ENCODE assay signal across 8 cellular contexts in the genomic region with DNA sequence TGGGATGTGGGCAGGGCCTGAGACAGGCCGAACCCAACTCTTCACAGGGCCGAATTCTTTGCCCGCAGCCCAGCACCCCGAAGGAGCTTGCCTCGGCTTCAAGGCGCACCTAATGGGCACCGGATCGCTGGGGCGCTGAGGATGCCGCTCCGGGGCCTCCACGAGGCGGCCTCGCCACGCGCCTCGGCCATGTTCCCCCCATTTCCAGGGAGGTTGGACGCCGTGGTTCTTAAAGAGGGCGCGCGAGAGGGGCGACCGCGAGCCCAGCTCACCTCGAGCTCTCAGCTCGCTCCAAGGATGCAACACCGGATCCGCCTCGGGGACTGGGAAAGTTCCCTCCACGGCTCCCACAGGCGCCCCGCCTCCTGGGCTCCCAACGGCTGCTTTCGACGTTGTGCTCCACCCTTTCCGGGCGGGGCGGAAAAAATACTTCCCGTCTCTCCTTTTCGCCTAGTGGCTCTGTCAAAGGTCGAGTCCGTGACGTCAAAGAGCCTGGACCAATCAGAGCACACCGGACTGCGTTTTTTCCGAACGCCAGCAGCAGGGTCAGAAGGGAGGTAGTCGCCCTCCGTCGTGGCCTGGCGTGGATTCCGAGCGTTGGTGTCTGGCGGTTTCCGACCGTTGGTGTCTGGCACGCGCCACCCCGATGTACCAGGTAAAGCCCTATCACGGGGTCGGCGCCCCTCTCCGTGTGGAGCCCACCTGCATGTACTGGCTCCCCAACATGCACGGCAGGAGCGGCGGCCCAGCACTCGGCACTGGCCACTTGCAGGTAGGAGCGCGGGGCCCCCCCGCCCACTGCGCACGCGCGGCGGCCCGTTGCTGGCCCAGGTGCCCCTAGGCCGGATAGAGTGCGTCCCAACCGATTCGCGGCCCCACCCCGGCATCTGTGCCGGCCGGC. TPM values are rescaled to one million over a fixed set of nuclear protein-coding genes. Genes with fewer than 3 reads are reported as not detected.
DNase-seq lines count a peak whose midpoint lies in the region; ATAC-seq, FAIRE-seq and TF ChIP-seq lines count a peak whose summit lies in the region.
"Not testable (repeated sequence)": the region's sequence is repeated elsewhere in the genome, so short reads cannot be mapped to it uniquely, and the experiment has no call there.

No MANE protein-coding gene starts in this region.

- POLR2A ChIA-PET in naive thymus-derived CD4-positive, alpha-beta T cell (lab: Charles Lee) = not testable (repeated sequence)

- intact Hi-C loops in activated T-helper 1 cell treated with anti-CD3 and anti-CD28 coated beads, Interleukin-12 subunit alpha, Interleukin-12 subunit beta, Interleukin-2, Interleukin-4 antibody, amounts not matched to agents 30 ng/mL and 10 ng/mL and 1 ng/mL, durations not matched to agents 14 hours and 24 hours and 36 hours (cut with micrococcal nuclease) = loop anchor here (1.0 kb wide), 1 partner anchor 8 kb away; no protein-coding TSS in a partner anchor
- intact Hi-C loops in naive thymus-derived CD4-positive, alpha-beta T cell (cut with micrococcal nuclease) = loop anchor here (1.0 to 5.0 kb wide), 5 partner anchors 63 to 188 kb away; a partner anchor contains a TSS

- peak overlapping the region; percentile 97 for H3K27ac Mint-ChIP-seq in activated T-helper 1 cell treated with anti-CD3 and anti-CD28 coated beads, Interleukin-12 subunit alpha, Interleukin-12 subunit beta, Interleukin-2, Interleukin-4 antibody, amounts not matched to agents 30 ng/mL and 10 ng/mL and 1 ng/mL, durations not matched to agents 14 hours and 24 hours and 36 hours
- peak overlapping the region; percentile 93 to 99 (median 98) for H3K27ac Mint-ChIP-seq in naive thymus-derived CD4-positive, alpha-beta T cell
- peak overlapping the region; percentile 93 for H3K27ac Mint-ChIP-seq in stimulated activated memory B cell treated with anti-CD40 and anti-IgM and Interleukin-4, amounts not matched to agents 10 μg/mL and 1 μg/mL and 100 μg/mL, for 72 hours

- H3K4me3 Mint-ChIP-seq in activated T-helper 1 cell treated with anti-CD3 and anti-CD28 coated beads, Interleukin-12 subunit alpha, Interleukin-12 subunit beta, Interleukin-2, Interleukin-4 antibody, amounts not matched to agents 30 ng/mL and 10 ng/mL and 1 ng/mL, durations not matched to agents 14 hours and 24 hours and 36 hours = peak overlapping the region; percentile 92
- peak overlapping the region; percentile 93 to 99 (median 97) for H3K4me3 Mint-ChIP-seq in naive thymus-derived CD4-positive, alpha-beta T cell
- peak overlapping the region; percentile 90 for H3K4me3 Mint-ChIP-seq in stimulated activated memory B cell treated with anti-CD40 and anti-IgM and Interleukin-4, amounts not matched to agents 10 μg/mL and 1 μg/mL and 100 μg/mL, for 72 hours

- H4K20me1 ChIP-seq in DND-41 (ENCODE audit: insufficient read depth, low read length); Karpas-422 (ENCODE audit: insufficient read depth, low read depth, low read length): not testable (repeated sequence)

- H3K9me2 ChIP-seq in Karpas-422 (replicated peaks; ENCODE audit: insufficient read depth, low read length) = not testable (repeated sequence)

- peak overlapping the region; percentile 59 for H3K4me2 ChIP-seq in DND-41 (ENCODE audit: insufficient read depth, low read length)
- peak overlapping the region; percentile 62 for H3K4me2 ChIP-seq in Karpas-422 (ENCODE audit: low read depth, low read length, poor library complexity, severe bottlenecking)

- not testable (repeated sequence) for H3K9me3 ChIP-seq in DND-41 (ENCODE audit: insufficient read depth, low read length, severe bottlenecking); Karpas-422 (ENCODE audit: low read length); naive thymus-derived CD4-positive, alpha-beta T cell (ENCODE audit: control insufficient read depth in 2 of 3, low read length in 3 of 3)

- H3K27me3 Mint-ChIP-seq in activated T-helper 1 cell treated with anti-CD3 and anti-CD28 coated beads, Interleukin-12 subunit alpha, Interleukin-12 subunit beta, Interleukin-2, Interleukin-4 antibody, amounts not matched to agents 30 ng/mL and 10 ng/mL and 1 ng/mL, durations not matched to agents 14 hours and 24 hours and 36 hours (ENCODE audit: insufficient read depth); naive thymus-derived CD4-positive, alpha-beta T cell; stimulated activated memory B cell treated with anti-CD40 and anti-IgM and Interleukin-4, amounts not matched to agents 10 μg/mL and 1 μg/mL and 100 μg/mL, for 72 hours: not testable (repeated sequence)

- peak; percentile 89 for ATAC-seq in DND-41 (ENCODE audit: insufficient read depth, low read depth)
- ATAC-seq in GM21825 (IDR thresholded peaks at IDR 0.05; ENCODE audit: unreplicated experiment) = peak; percentile 91
- ATAC-seq in naive thymus-derived CD4-positive, alpha-beta T cell = peak; percentile 94
- peak; percentile 99 for ATAC-seq in stimulated activated memory B cell treated with anti-CD40 and anti-IgM and Interleukin-4, amounts not matched to agents 10 μg/mL and 1 μg/mL and 100 μg/mL, for 72 hours

- peaks cover 19% of the 10 kb centered on the region for H3K36me3 Mint-ChIP-seq in activated T-helper 1 cell treated with anti-CD3 and anti-CD28 coated beads, Interleukin-12 subunit alpha, Interleukin-12 subunit beta, Interleukin-2, Interleukin-4 antibody, amounts not matched to agents 30 ng/mL and 10 ng/mL and 1 ng/mL, durations not matched to agents 14 hours and 24 hours and 36 hours (ENCODE audit: low read depth)
- H3K36me3 Mint-ChIP-seq in naive thymus-derived CD4-positive, alpha-beta T cell = not testable (repeated sequence)
- H3K36me3 Mint-ChIP-seq in stimulated activated memory B cell treated with anti-CD40 and anti-IgM and Interleukin-4, amounts not matched to agents 10 μg/mL and 1 μg/mL and 100 μg/mL, for 72 hours = peaks cover 10% of the 10 kb centered on the region

- H3K27me3 ChIP-seq in DND-41 (ENCODE audit: insufficient read depth, low read length, poor library complexity); Karpas-422 (ENCODE audit: low read length); naive thymus-derived CD4-positive, alpha-beta T cell (ENCODE audit: control insufficient read depth in 2 of 2, insufficient read depth in 2 of 2, low read length in 2 of 2): not testable (repeated sequence)

- peak; percentile 97 for FAIRE-seq in RCC 7860 (lab: Jason Lieb, UNC)

- H3K9ac ChIP-seq in DND-41 (ENCODE audit: low read depth, low read length) (peak overlapping the region; percentile 66), Karpas-422 (ENCODE audit: low read length) (peak overlapping the region; percentile 87)

- H3K4me3 ChIP-seq in DND-41 (ENCODE audit: low read depth in 1 of 2, low read length in 2 of 2) (peak overlapping the region; percentile 34 to 69; a peak in 3 of 4 replicates), Karpas-422 (ENCODE audit: low read length) (peak overlapping the region; percentile 91)
- peak overlapping the region; percentile 84 for H3K4me3 ChIP-seq in naive thymus-derived CD4-positive, alpha-beta T cell (ENCODE audit: low read length)

- H3K79me2 ChIP-seq in DND-41 (ENCODE audit: insufficient read depth, low read length) (peaks cover 41% of the 10 kb centered on the region), Karpas-422 (ENCODE audit: low read length) (peaks cover 30% of the 10 kb centered on the region)

- not testable (repeated sequence) for H3K36me3 ChIP-seq in DND-41 (ENCODE audit: insufficient read depth, low read length); Karpas-422 (ENCODE audit: insufficient read depth, low read length); naive thymus-derived CD4-positive, alpha-beta T cell (ENCODE audit: control insufficient read depth in 2 of 3, insufficient read depth in 3 of 3, low read length in 3 of 3)

- TF ChIP-seq CTCF in DND-41 (IDR thresholded peaks at IDR 0.05; ENCODE audit: borderline replicate concordance, extremely low read depth, low read length, poor library complexity, severe bottlenecking) = not testable (repeated sequence)

- H3K9me3 Mint-ChIP-seq in activated T-helper 1 cell treated with anti-CD3 and anti-CD28 coated beads, Interleukin-12 subunit alpha, Interleukin-12 subunit beta, Interleukin-2, Interleukin-4 antibody, amounts not matched to agents 30 ng/mL and 10 ng/mL and 1 ng/mL, durations not matched to agents 14 hours and 24 hours and 36 hours; naive thymus-derived CD4-positive, alpha-beta T cell; stimulated activated memory B cell treated with anti-CD40 and anti-IgM and Interleukin-4, amounts not matched to agents 10 μg/mL and 1 μg/mL and 100 μg/mL, for 72 hours: not testable (repeated sequence)

- CTCF ChIA-PET in naive thymus-derived CD4-positive, alpha-beta T cell (lab: Charles Lee) = interaction anchor here (0.6 kb wide), 1 partner anchor 101 kb away, joined by 3 read pairs; a partner anchor contains a TSS

- H3K4me1 ChIP-seq in DND-41 (ENCODE audit: insufficient read depth, low read length) = peaks cover 17% of the 10 kb centered on the region
- H3K4me1 ChIP-seq in Karpas-422 (ENCODE audit: low read length); naive thymus-derived CD4-positive, alpha-beta T cell (ENCODE audit: control insufficient read depth in 2 of 2, insufficient read depth in 2 of 2, low read length in 2 of 2): not testable (repeated sequence)

- peak overlapping the region; percentile 84 for H2AFZ ChIP-seq in DND-41 (ENCODE audit: low read depth, low read length)
- not testable (repeated sequence) for H2AFZ ChIP-seq in Karpas-422 (ENCODE audit: low read length)

- H3K27ac ChIP-seq in DND-41 (ENCODE audit: low read length) (peak overlapping the region; percentile 87), Karpas-422 (ENCODE audit: low read length) (peak overlapping the region; percentile 82)
- H3K27ac ChIP-seq in naive thymus-derived CD4-positive, alpha-beta T cell (ENCODE audit: low read depth, low read length) = peak overlapping the region; percentile 92

- DNase-seq in DND-41 (peak; percentile 91), Karpas-422 (peak; percentile 94), RCC 7860 (ENCODE audit: low spot score) (peak; percentile 92), fibroblast of gingiva (ENCODE audit: low read depth) (peak; percentile 92)
- peak; percentile 89 for DNase-seq in activated T-helper 1 cell treated with anti-CD3 and anti-CD28 coated beads, Interleukin-12 subunit alpha, Interleukin-12 subunit beta, Interleukin-2, Interleukin-4 antibody, amounts not matched to agents 30 ng/mL and 10 ng/mL and 1 ng/mL, durations not matched to agents 14 hours and 24 hours and 36 hours (ENCODE audit: low spot score)
- peak; percentile 65 to 87 (median 83) for DNase-seq in naive thymus-derived CD4-positive, alpha-beta T cell

- H3K4me1 Mint-ChIP-seq in activated T-helper 1 cell treated with anti-CD3 and anti-CD28 coated beads, Interleukin-12 subunit alpha, Interleukin-12 subunit beta, Interleukin-2, Interleukin-4 antibody, amounts not matched to agents 30 ng/mL and 10 ng/mL and 1 ng/mL, durations not matched to agents 14 hours and 24 hours and 36 hours (ENCODE audit: low read depth) = peaks cover 12% of the 10 kb centered on the region
- H3K4me1 Mint-ChIP-seq in naive thymus-derived CD4-positive, alpha-beta T cell = peaks cover 6 to 32% (median 20%) of the 10 kb centered on the region in 7 donors
- peaks cover 25% of the 10 kb centered on the region for H3K4me1 Mint-ChIP-seq in stimulated activated memory B cell treated with anti-CD40 and anti-IgM and Interleukin-4, amounts not matched to agents 10 μg/mL and 1 μg/mL and 100 μg/mL, for 72 hours

RNA-seq across cellular contexts. Expression of a gene that starts 22.1 kb away (rescaled TPM):
- 58.9 and 98.2 TPM in 2 replicates for total RNA-seq in Karpas-422 (2014; rRNA removed; shearing (Covaris generic); ENCODE audit: low replicate concordance)
- total RNA-seq in activated T-helper 1 cell treated with anti-CD3 and anti-CD28 coated beads, Interleukin-12 subunit alpha, Interleukin-12 subunit beta, Interleukin-2, Interleukin-4 antibody, amounts not matched to agents 30 ng/mL and 10 ng/mL and 1 ng/mL, durations not matched to agents 14 hours and 24 hours and 36 hours = 82.6 and 83.9 TPM in 2 replicates
- total RNA-seq in naive thymus-derived CD4-positive, alpha-beta T cell = 100 to 1,000 TPM in 4 of 5 experiments, 10 to 100 TPM in 1; 79.1 to 137 (median 120) TPM
- 10 to 100 TPM in 1 of 2 donors, 1 to 10 TPM in 1; 1.1 to 11.1 TPM for polyA plus RNA-seq in naive thymus-derived CD4-positive, alpha-beta T cell

RNA-seq across cellular contexts. Expression of a gene that starts 28.3 kb away (rescaled TPM):
- total RNA-seq in Karpas-422 (2014; rRNA removed; shearing (Covaris generic); ENCODE audit: low replicate concordance) = not detected in 2 replicates
- total RNA-seq in activated T-helper 1 cell treated with anti-CD3 and anti-CD28 coated beads, Interleukin-12 subunit alpha, Interleukin-12 subunit beta, Interleukin-2, Interleukin-4 antibody, amounts not matched to agents 30 ng/mL and 10 ng/mL and 1 ng/mL, durations not matched to agents 14 hours and 24 hours and 36 hours = not detected in 2 replicates
- total RNA-seq in naive thymus-derived CD4-positive, alpha-beta T cell = not detected
- polyA plus RNA-seq in naive thymus-derived CD4-positive, alpha-beta T cell = 1 to 10 TPM; 8.5 to 8.7 TPM

RNA-seq across cellular contexts. Expression of a gene that starts 37.5 kb away (rescaled TPM):
- 2.3 and 2.4 TPM in 2 replicates for total RNA-seq in Karpas-422 (2014; rRNA removed; shearing (Covaris generic); ENCODE audit: low replicate concordance)
- 9.6 and 9.9 TPM in 2 replicates for total RNA-seq in activated T-helper 1 cell treated with anti-CD3 and anti-CD28 coated beads, Interleukin-12 subunit alpha, Interleukin-12 subunit beta, Interleukin-2, Interleukin-4 antibody, amounts not matched to agents 30 ng/mL and 10 ng/mL and 1 ng/mL, durations not matched to agents 14 hours and 24 hours and 36 hours
- 100 to 1,000 TPM in 1 of 5 experiments, 10 to 100 TPM in 4; 13.0 to 118 (median 14.3) TPM for total RNA-seq in naive thymus-derived CD4-positive, alpha-beta T cell
- 1 to 10 TPM in 1 of 2 donors, under 1 TPM in 1; 0.40 to 1.1 TPM for polyA plus RNA-seq in naive thymus-derived CD4-positive, alpha-beta T cell

Comparison
In these comparisons a context has a peak if more than half of its experiments do, and no peak if none do; other contexts are left out.
1. Peak in every context shown above with its lines: DNase-seq, ATAC-seq, H3K4me3 ChIP-seq and H3K27ac ChIP-seq.